In genomic region chr17:38706625-38707298, GRCh38 we compare ENCODE assay signal across 8 cellular contexts. TPM values are rescaled to one million over a fixed set of nuclear protein-coding genes. Genes with fewer than 3 reads are reported as not detected.
DNase-seq lines count a peak whose midpoint lies in the region; ATAC-seq, FAIRE-seq and TF ChIP-seq lines count a peak whose summit lies in the region.

No MANE protein-coding gene starts in this region.

- CTCF ChIA-PET in CD8-positive, alpha-beta memory T cell (lab: Charles Lee), result interaction anchor here (0.8 to 3.7 kb wide), 8 partner anchors 9 to 163 kb away, joined by 3 to 26 read pairs (median 3); partner anchors contain the start of gene LASP1
- CTCF ChIA-PET in K562 (lab: Yijun Ruan, JAX; ENCODE audit: low intra/inter-chr PET ratio), result no interaction called here

- H3K79me2 ChIP-seq in K562 (ENCODE audit: control insufficient read depth, insufficient read depth, low read length), result peaks cover 53% of the 10 kb centered on the region

- TF ChIP-seq POLR2A in K562 (conservative IDR thresholded peaks at IDR 0.05), result no peak

- peaks cover 49 to 63% (median 53%) of the 10 kb centered on the region in 3 donors for H3K4me1 Mint-ChIP-seq in CD8-positive, alpha-beta memory T cell

- peaks cover 4% of the 10 kb centered on the region for H3K9me1 ChIP-seq in K562 (ENCODE audit: control insufficient read depth, insufficient read depth, low read length)

- TF ChIP-seq CTCF in K562 (IDR thresholded peaks at IDR 0.05 in 2 of 3, conservative IDR thresholded peaks at IDR 0.05 in 1 of 3; ENCODE audit: insufficient read depth in 2 of 3, low read depth in 1 of 3, low read length in 3 of 3) (no peak), lower lobe of right lung (IDR thresholded peaks at IDR 0.05) (no peak)

- H3K4me2 ChIP-seq in K562 (ENCODE audit: insufficient read depth, low read length), result peak overlapping the region; percentile 82

- no peak for ATAC-seq in K562
- no peak for ATAC-seq in lower lobe of right lung
- ATAC-seq in GM19452 (IDR thresholded peaks at IDR 0.05; ENCODE audit: unreplicated experiment), result no peak
- no peak for ATAC-seq in GM18909 (IDR thresholded peaks at IDR 0.05; ENCODE audit: poor library complexity, unreplicated experiment)

- H3K9ac ChIP-seq in K562 (ENCODE audit: insufficient read depth in 1 of 2, low read depth in 2 of 2, low read length in 2 of 2) (peak overlapping the region; percentile 78 to 95), stomach smooth muscle (ENCODE audit: low read length in 2 of 2) (peak overlapping the region; percentile 55 to 80)

- H2AFZ ChIP-seq in K562 (ENCODE audit: low read depth, low read length), result peak overlapping the region; percentile 14; the same call in 1 of the 2 replicates

- peaks cover 55% of the 10 kb centered on the region for H3K4me1 ChIP-seq in CD8-positive, alpha-beta memory T cell (ENCODE audit: insufficient read depth, low read length)
- H3K4me1 ChIP-seq in K562 (replicated peaks in 1 of 2; ENCODE audit: control insufficient read depth in 2 of 2, insufficient read depth in 2 of 2, low read length in 2 of 2) (peaks cover 33 to 78% of the 10 kb centered on the region in 2 experiments), lower lobe of right lung (peaks cover 42% of the 10 kb centered on the region), stomach smooth muscle (ENCODE audit: control insufficient read depth, insufficient read depth, low read length) (peaks cover 42% of the 10 kb centered on the region)

- FAIRE-seq in K562 (lab: Jason Lieb, UNC), result no peak

- TF ChIP-seq RAD21 in K562 (CRISPR knock-in tag; conservative IDR thresholded peaks at IDR 0.05 in 1 of 2, IDR thresholded peaks at IDR 0.05 in 1 of 2), result no peak

- 8% methylated on average over 14 of the region's 14 CpGs for WGBS in K562 (ENCODE audit: insufficient coverage, low coverage, missing lambda C conversion rate)

- H3K4me3 Mint-ChIP-seq in CD8-positive, alpha-beta memory T cell, result peak overlapping the region; percentile 93 to 99 (median 94)

- peaks cover 0 to 73% (median 12%) of the 10 kb centered on the region in 3 donors for H3K36me3 Mint-ChIP-seq in CD8-positive, alpha-beta memory T cell

- BruUV-seq in K562 (replicated peaks; lab: Mats Ljungman, UMichigan), result TSS peak; percentile 19

- peak overlapping the region; percentile 67 for H3K4me3 ChIP-seq in CD8-positive, alpha-beta memory T cell (ENCODE audit: low read length)
- H3K4me3 ChIP-seq in K562, result peak overlapping the region; percentile 86
- peak overlapping the region; percentile 71 for H3K4me3 ChIP-seq in lower lobe of right lung
- peak overlapping the region; percentile 83 to 86 for H3K4me3 ChIP-seq in stomach smooth muscle (ENCODE audit: low read length in 2 of 2)

- no peaks in the 10 kb centered on the region for H3K27me3 Mint-ChIP-seq in CD8-positive, alpha-beta memory T cell

- no peak for TF ChIP-seq EP300 in K562 (IDR thresholded peaks at IDR 0.05; ENCODE audit: low read length)

- peak in 4 of 5 donors; percentile 26 to 61 (median 43) for DNase-seq in CD8-positive, alpha-beta memory T cell
- DNase-seq in NCI-H510A treated with DMSO at 0.1 percent for 48 hours (lab: John Stamatoyannopoulos, UW) (peak; percentile 49), K562 (ENCODE audit: extremely low read depth in 1 of 4, low spot score in 3 of 4) (peak in 2 of 4 experiments; percentile 37 to 57), lower lobe of right lung (no peak), Kasumi-1 (lab: John Stamatoyannopoulos, UW) (no peak)

- H3K27ac ChIP-seq in CD8-positive, alpha-beta memory T cell (ENCODE audit: low read depth, low read length), result peak overlapping the region; percentile 34
- peak overlapping the region; percentile 72 for H3K27ac ChIP-seq in K562 (ENCODE audit: extremely low read depth, low read depth, low read length)
- H3K27ac ChIP-seq in lower lobe of right lung, result peak overlapping the region; percentile 76
- H3K27ac ChIP-seq in stomach smooth muscle (ENCODE audit: low read length), result peak overlapping the region; percentile 69

- peak overlapping the region; percentile 78 to 98 (median 92) for H3K27ac Mint-ChIP-seq in CD8-positive, alpha-beta memory T cell

- POLR2A ChIA-PET in CD8-positive, alpha-beta memory T cell (lab: Charles Lee), result interaction anchor here (0.6 to 3.6 kb wide), 8 partner anchors 10 to 162 kb away, joined by 3 to 56 read pairs (median 6); no protein-coding TSS in a partner anchor
- POLR2A ChIA-PET in K562 (lab: Yijun Ruan, JAX), result interaction anchor here (0.7 to 3.7 kb wide), 8 partner anchors 9 to 61 kb away, joined by 3 to 26 read pairs (median 4); no protein-coding TSS in a partner anchor

- H3K27me3 ChIP-seq in CD8-positive, alpha-beta memory T cell (ENCODE audit: insufficient read depth, low read length, poor library complexity, severe bottlenecking), result no peaks in the 10 kb centered on the region
- H3K27me3 ChIP-seq in K562 (ENCODE audit: control insufficient read depth in 2 of 2, insufficient read depth in 2 of 2, low read length in 2 of 2) (no peaks in the 10 kb centered on the region), lower lobe of right lung (ENCODE audit: low read depth) (no peaks in the 10 kb centered on the region), stomach smooth muscle (ENCODE audit: control insufficient read depth in 1 of 2, insufficient read depth in 2 of 2, low read length in 2 of 2) (no peaks in the 10 kb centered on the region)

- peaks cover 8% of the 10 kb centered on the region; the same call in 1 of the 2 replicates for H4K20me1 ChIP-seq in K562 (replicated peaks; ENCODE audit: control insufficient read depth, insufficient read depth, low read length)

- H3K9me3 ChIP-seq in CD8-positive, alpha-beta memory T cell (ENCODE audit: low read length), result no peaks in the 10 kb centered on the region
- no peaks in the 10 kb centered on the region for H3K9me3 ChIP-seq in K562 (replicated peaks; ENCODE audit: control insufficient read depth, insufficient read depth, low read depth, low read length)
- no peaks in the 10 kb centered on the region for H3K9me3 ChIP-seq in lower lobe of right lung
- no peaks in the 10 kb centered on the region for H3K9me3 ChIP-seq in stomach smooth muscle (ENCODE audit: control insufficient read depth in 2 of 2, low read length in 2 of 2)

- H3K36me3 ChIP-seq in CD8-positive, alpha-beta memory T cell (ENCODE audit: insufficient read depth, low read length), result peaks cover 41% of the 10 kb centered on the region
- H3K36me3 ChIP-seq in K562 (ENCODE audit: control insufficient read depth, insufficient read depth, low read length) (peaks cover 44% of the 10 kb centered on the region; the same call in 2 of the 3 replicates), lower lobe of right lung (peaks cover 45% of the 10 kb centered on the region), stomach smooth muscle (ENCODE audit: control insufficient read depth in 2 of 2, insufficient read depth in 2 of 2, low read length in 2 of 2) (peaks cover 16 to 29% of the 10 kb centered on the region in 2 donors)

- intact Hi-C loops in K562 (cut with micrococcal nuclease), result no loop called here
- intact Hi-C loops in lower lobe of right lung (cut with DNase I), result no loop called here

- no peaks in the 10 kb centered on the region for H3K9me3 Mint-ChIP-seq in CD8-positive, alpha-beta memory T cell

- in situ Hi-C loops in K562 (cut with MboI), result no loop called here

RNA-seq across cellular contexts. Expression of gene MLLT6, which starts 1.7 kb away (rescaled TPM):
- 100 to 1,000 TPM; 197 to 202 TPM for total RNA-seq in CD8-positive, alpha-beta memory T cell
- polyA plus RNA-seq in CD8-positive, alpha-beta memory T cell, result 15.9 TPM
- total RNA-seq in K562 (2011; cell fraction: chromatin; rRNA removed; ENCODE audit: low replicate concordance), result 330 and 658 TPM in 2 replicates
- 248 and 270 TPM in 2 replicates for total RNA-seq in K562 (2011; cell fraction: nucleolus; rRNA removed)
- 297 and 366 TPM in 2 replicates for total RNA-seq in K562 (2011; cell fraction: nucleoplasm; rRNA removed)
- 31.4 and 34.9 TPM in 2 replicates for total RNA-seq in K562 (2014; rRNA removed)
- 17.4 and 18.4 TPM in 2 replicates for total RNA-seq in K562 (2014; rRNA removed; fragmentation: Illumina TruSeq; extraction: Trizol)
- 22.7 and 23.6 TPM in 2 replicates for total RNA-seq in K562 (2015; rRNA removed; fragmentation: Illumina TruSeq; extraction: Trizol)
- 61.3 and 71.7 TPM in 2 replicates for total RNA-seq in K562 (2021)
- polyA plus RNA-seq in K562 (2011; rRNA removed), result 30.0 and 30.6 TPM in 2 replicates
- 11.8 and 25.6 TPM in 2 replicates for polyA plus RNA-seq in K562 (2011; cell fraction: cytosol; rRNA removed)
- 127 and 214 TPM in 2 replicates for polyA plus RNA-seq in K562 (2011; cell fraction: nucleus; rRNA removed)
- 36.2 and 46.8 TPM in 2 replicates for polyA plus RNA-seq in K562 (2012)
- polyA plus RNA-seq in K562 (2014; fragmentation: Illumina TruSeq; extraction: Trizol), result 30.2 and 33.4 TPM in 2 replicates
- 1 to 10 TPM; 3.1 to 3.4 TPM for polyA plus RNA-seq in K562 (2014; fragmentation: Nextera tagmentation; extraction: Ambion mirVana)
- polyA plus RNA-seq in K562 (2014; rRNA removed), result 47.8 and 55.0 TPM in 2 replicates
- polyA minus RNA-seq in K562 (2011; rRNA and poly(A)+ RNA removed), result 20.1 and 32.9 TPM in 2 replicates
- polyA minus RNA-seq in K562 (2011; cell fraction: cytosol; rRNA and poly(A)+ RNA removed), result 13.9 and 19.0 TPM in 2 replicates
- 52.0 and 68.0 TPM in 2 replicates for polyA minus RNA-seq in K562 (2011; cell fraction: nucleus; rRNA and poly(A)+ RNA removed)
- total RNA-seq in lower lobe of right lung, result 135 TPM

RNA-seq across cellular contexts. Expression of gene CISD3, which starts 23.4 kb away (rescaled TPM):
- total RNA-seq in CD8-positive, alpha-beta memory T cell, result 10 to 100 TPM; 58.2 to 59.6 TPM
- 73.4 TPM for polyA plus RNA-seq in CD8-positive, alpha-beta memory T cell
- 5.3 and 11.2 TPM in 2 replicates for total RNA-seq in K562 (2011; cell fraction: chromatin; rRNA removed; ENCODE audit: low replicate concordance)
- 8.9 and 9.2 TPM in 2 replicates for total RNA-seq in K562 (2011; cell fraction: nucleolus; rRNA removed)
- total RNA-seq in K562 (2011; cell fraction: nucleoplasm; rRNA removed), result 10.9 and 12.7 TPM in 2 replicates
- total RNA-seq in K562 (2014; rRNA removed), result 21.7 and 29.6 TPM in 2 replicates
- total RNA-seq in K562 (2014; rRNA removed; fragmentation: Illumina TruSeq; extraction: Trizol), result 7.2 and 11.7 TPM in 2 replicates
- 15.6 and 15.7 TPM in 2 replicates for total RNA-seq in K562 (2015; rRNA removed; fragmentation: Illumina TruSeq; extraction: Trizol)
- total RNA-seq in K562 (2021), result 60.7 and 78.7 TPM in 2 replicates
- 13.0 and 20.5 TPM in 2 replicates for polyA plus RNA-seq in K562 (2011; rRNA removed)
- 7.8 and 30.3 TPM in 2 replicates for polyA plus RNA-seq in K562 (2011; cell fraction: cytosol; rRNA removed)
- 6.0 and 11.9 TPM in 2 replicates for polyA plus RNA-seq in K562 (2011; cell fraction: nucleus; rRNA removed)
- 25.2 and 31.6 TPM in 2 replicates for polyA plus RNA-seq in K562 (2012)
- polyA plus RNA-seq in K562 (2014; fragmentation: Illumina TruSeq; extraction: Trizol), result 15.0 and 29.4 TPM in 2 replicates
- polyA plus RNA-seq in K562 (2014; fragmentation: Nextera tagmentation; extraction: Ambion mirVana), result 10 to 100 TPM in 1 of 2 experiments, 1 to 10 TPM in 1; 5.0 to 10.7 TPM
- 38.9 and 57.5 TPM in 2 replicates for polyA plus RNA-seq in K562 (2014; rRNA removed)
- polyA minus RNA-seq in K562 (2011; rRNA and poly(A)+ RNA removed), result 2.4 and 3.5 TPM in 2 replicates
- 4.8 and 12.4 TPM in 2 replicates for polyA minus RNA-seq in K562 (2011; cell fraction: cytosol; rRNA and poly(A)+ RNA removed)
- polyA minus RNA-seq in K562 (2011; cell fraction: nucleus; rRNA and poly(A)+ RNA removed), result 2.6 and 3.9 TPM in 2 replicates
- 31.3 TPM for total RNA-seq in lower lobe of right lung

RNA-seq across cellular contexts. Expression of gene EPOP, which starts 32.0 kb away (rescaled TPM):
- total RNA-seq in CD8-positive, alpha-beta memory T cell, result 10 to 100 TPM; 47.0 to 50.0 TPM
- polyA plus RNA-seq in CD8-positive, alpha-beta memory T cell, result 0.10 TPM
- 1.5 and 3.4 TPM in 2 replicates for total RNA-seq in K562 (2011; cell fraction: chromatin; rRNA removed; ENCODE audit: low replicate concordance)
- 3.6 and 4.3 TPM in 2 replicates for total RNA-seq in K562 (2011; cell fraction: nucleolus; rRNA removed)
- 2.3 and 3.1 TPM in 2 replicates for total RNA-seq in K562 (2011; cell fraction: nucleoplasm; rRNA removed)
- total RNA-seq in K562 (2014; rRNA removed) (5.9 and 7.3 TPM in 2 replicates), K562 (2014; rRNA removed; fragmentation: Illumina TruSeq; extraction: Trizol) (4.3 and 4.6 TPM in 2 replicates), K562 (2015; rRNA removed; fragmentation: Illumina TruSeq; extraction: Trizol) (3.7 and 3.8 TPM in 2 replicates), K562 (2021) (9.4 and 10.6 TPM in 2 replicates), lower lobe of right lung (1.0 TPM)
- polyA plus RNA-seq in K562 (2011; rRNA removed) (1.3 and 3.0 TPM in 2 replicates), K562 (2014; fragmentation: Illumina TruSeq; extraction: Trizol) (4.3 and 4.7 TPM in 2 replicates), K562 (2014; fragmentation: Nextera tagmentation; extraction: Ambion mirVana) (under 1 TPM; 0.41 to 0.62 TPM), K562 (2014; rRNA removed) (5.0 and 5.2 TPM in 2 replicates)
- 1.4 and 5.8 TPM in 2 replicates for polyA plus RNA-seq in K562 (2011; cell fraction: cytosol; rRNA removed)
- polyA plus RNA-seq in K562 (2011; cell fraction: nucleus; rRNA removed), result 1.4 and 3.2 TPM in 2 replicates
- 2.6 and 6.0 TPM in 2 replicates for polyA plus RNA-seq in K562 (2012)
- 2.1 and 3.9 TPM in 2 replicates for polyA minus RNA-seq in K562 (2011; rRNA and poly(A)+ RNA removed)
- 2.0 and 4.8 TPM in 2 replicates for polyA minus RNA-seq in K562 (2011; cell fraction: cytosol; rRNA and poly(A)+ RNA removed)
- 1.8 and 2.3 TPM in 2 replicates for polyA minus RNA-seq in K562 (2011; cell fraction: nucleus; rRNA and poly(A)+ RNA removed)

RNA-seq across cellular contexts. Expression of gene PCGF2, which starts 41.4 kb away (rescaled TPM):
- total RNA-seq in CD8-positive, alpha-beta memory T cell, result under 1 TPM; 0.72 to 0.89 TPM
- 0.09 TPM for polyA plus RNA-seq in CD8-positive, alpha-beta memory T cell
- total RNA-seq in K562 (2011; cell fraction: chromatin; rRNA removed; ENCODE audit: low replicate concordance), result 12.2 and 22.3 TPM in 2 replicates
- 14.2 and 14.7 TPM in 2 replicates for total RNA-seq in K562 (2011; cell fraction: nucleolus; rRNA removed)
- total RNA-seq in K562 (2011; cell fraction: nucleoplasm; rRNA removed), result 12.9 and 19.9 TPM in 2 replicates
- total RNA-seq in K562 (2014; rRNA removed) (6.6 and 8.3 TPM in 2 replicates), K562 (2014; rRNA removed; fragmentation: Illumina TruSeq; extraction: Trizol) (3.0 and 3.7 TPM in 2 replicates), K562 (2015; rRNA removed; fragmentation: Illumina TruSeq; extraction: Trizol) (4.0 and 5.1 TPM in 2 replicates), K562 (2021) (33.4 and 33.7 TPM in 2 replicates), lower lobe of right lung (53.5 TPM)
- polyA plus RNA-seq in K562 (2011; rRNA removed) (5.9 and 7.0 TPM in 2 replicates), K562 (2014; fragmentation: Illumina TruSeq; extraction: Trizol) (14.0 and 17.8 TPM in 2 replicates), K562 (2014; fragmentation: Nextera tagmentation; extraction: Ambion mirVana) (1 to 10 TPM; 1.3 to 1.4 TPM), K562 (2014; rRNA removed) (17.1 and 20.3 TPM in 2 replicates)
- 7.1 and 19.3 TPM in 2 replicates for polyA plus RNA-seq in K562 (2011; cell fraction: cytosol; rRNA removed)
- polyA plus RNA-seq in K562 (2011; cell fraction: nucleus; rRNA removed), result 12.9 and 33.2 TPM in 2 replicates
- 22.2 and 28.1 TPM in 2 replicates for polyA plus RNA-seq in K562 (2012)
- polyA minus RNA-seq in K562 (2011; rRNA and poly(A)+ RNA removed), result 4.2 and 5.7 TPM in 2 replicates
- polyA minus RNA-seq in K562 (2011; cell fraction: cytosol; rRNA and poly(A)+ RNA removed), result 12.4 and 18.0 TPM in 2 replicates
- polyA minus RNA-seq in K562 (2011; cell fraction: nucleus; rRNA and poly(A)+ RNA removed), result 3.0 and 5.5 TPM in 2 replicates

RNA-seq across cellular contexts. Expression of gene PSMB3, which starts 45.8 kb away (rescaled TPM):
- 100 to 1,000 TPM; 317 to 323 TPM for total RNA-seq in CD8-positive, alpha-beta memory T cell
- polyA plus RNA-seq in CD8-positive, alpha-beta memory T cell, result 431 TPM
- total RNA-seq in K562 (2011; cell fraction: chromatin; rRNA removed; ENCODE audit: low replicate concordance), result 28.6 and 81.3 TPM in 2 replicates
- total RNA-seq in K562 (2011; cell fraction: nucleolus; rRNA removed), result 130 and 156 TPM in 2 replicates
- 96.8 and 111 TPM in 2 replicates for total RNA-seq in K562 (2011; cell fraction: nucleoplasm; rRNA removed)
- total RNA-seq in K562 (2014; rRNA removed), result 509 and 525 TPM in 2 replicates
- 498 and 574 TPM in 2 replicates for total RNA-seq in K562 (2014; rRNA removed; fragmentation: Illumina TruSeq; extraction: Trizol)
- total RNA-seq in K562 (2015; rRNA removed; fragmentation: Illumina TruSeq; extraction: Trizol), result 469 and 476 TPM in 2 replicates
- 460 and 522 TPM in 2 replicates for total RNA-seq in K562 (2021)
- 331 and 538 TPM in 2 replicates for polyA plus RNA-seq in K562 (2011; rRNA removed)
- polyA plus RNA-seq in K562 (2011; cell fraction: cytosol; rRNA removed), result 662 and 1,258 TPM in 2 replicates
- 149 and 186 TPM in 2 replicates for polyA plus RNA-seq in K562 (2011; cell fraction: nucleus; rRNA removed)
- 361 and 450 TPM in 2 replicates for polyA plus RNA-seq in K562 (2012)
- 538 and 584 TPM in 2 replicates for polyA plus RNA-seq in K562 (2014; fragmentation: Illumina TruSeq; extraction: Trizol)
- 1,000 to 10,000 TPM; 2,413 to 2,775 TPM for polyA plus RNA-seq in K562 (2014; fragmentation: Nextera tagmentation; extraction: Ambion mirVana)
- 729 and 824 TPM in 2 replicates for polyA plus RNA-seq in K562 (2014; rRNA removed)
- 209 and 374 TPM in 2 replicates for polyA minus RNA-seq in K562 (2011; rRNA and poly(A)+ RNA removed)
- 99.7 and 217 TPM in 2 replicates for polyA minus RNA-seq in K562 (2011; cell fraction: cytosol; rRNA and poly(A)+ RNA removed)
- 36.3 and 46.2 TPM in 2 replicates for polyA minus RNA-seq in K562 (2011; cell fraction: nucleus; rRNA and poly(A)+ RNA removed)
- 128 TPM for total RNA-seq in lower lobe of right lung

Comparison
In these comparisons a context has a peak if more than half of its experiments do, and no peak if none do; other contexts are left out.
1. DNase-seq: peak in CD8-positive, alpha-beta memory T cell (4 of 5) and NCI-H510A treated with DMSO at 0.1 percent for 48 hours (single experiment); none in lower lobe of right lung (single experiment) and Kasumi-1 (0 of 2).
2. RNA of gene EPOP, which starts 32.0 kb away (total RNA-seq): 47.0 to 50.0 TPM in CD8-positive, alpha-beta memory T cell; 1.5 to 10.6 TPM in K562 and 1.0 TPM in lower lobe of right lung (single experiment); every median in the first group is over 4 times any median in the second.
3. Peak in every context shown above with its lines, with median percentiles within 50 percentile points of each other: H3K27ac ChIP-seq and H3K4me3 ChIP-seq.